In genomic region chr7:45183711-45184210, GRCh38 we compare ENCODE assay signal across 1 cellular context.
TF ChIP-seq lines count a peak whose summit lies in the region.

No MANE protein-coding gene starts in this region.

TF ChIP-seq in GM23338, 12 proteins besides CTCF, POLR2A, EP300 and RAD21 (continued from another document):
- no peak for TF ChIP-seq POLR2AphosphoS5 (IDR thresholded peaks at IDR 0.05; ENCODE audit: low read depth)
- TF ChIP-seq REST (IDR thresholded peaks at IDR 0.05; ENCODE audit: unreplicated experiment) = no peak
- TF ChIP-seq ETS1 (IDR thresholded peaks at IDR 0.05) = no peak
- TF ChIP-seq EZH2phosphoT487 (IDR thresholded peaks at IDR 0.05; ENCODE audit: unreplicated experiment) = no peak
- no peak for TF ChIP-seq NANOG (IDR thresholded peaks at IDR 0.05; ENCODE audit: borderline replicate concordance)
TF ChIP-seq in GM23338: peak in this region for 0.
